In genomic region chr15:78402056-78402610, GRCh38 we compare ENCODE assay signal across 21 cellular contexts.
"Had no signal": no experiment of that assay in that cellular context is flagged by ENCODE, and none has a peak within 500 bp of the region (broad histone marks: within the 10 kb centered on the region; RNA-seq: fewer than 3 reads in every experiment).

No MANE protein-coding gene starts in this region.

- H3K4me1 Mint-ChIP-seq: activated B cell treated with CpG ODN at 0.5 μM for 24 hours; activated CD4-positive, alpha-beta memory T cell treated with anti-CD3 and anti-CD28 coated beads, Interleukin-2, amount 10 ng/mL, durations not matched to agents 7 days and 5 days; activated naive CD8-positive, alpha-beta T cell treated with anti-CD3 and anti-CD28 coated beads, Interleukin-2, amount 10 ng/mL, durations not matched to agents 7 days and 5 days had no signal

- H3K27ac Mint-ChIP-seq: activated B cell treated with CpG ODN at 0.5 μM for 24 hours; activated CD4-positive, alpha-beta memory T cell treated with anti-CD3 and anti-CD28 coated beads, Interleukin-2, amount 10 ng/mL, durations not matched to agents 7 days and 5 days; activated naive CD8-positive, alpha-beta T cell treated with anti-CD3 and anti-CD28 coated beads, Interleukin-2, amount 10 ng/mL, durations not matched to agents 7 days and 5 days; activated T-helper 2 cell treated with anti-CD3 and anti-CD28 coated beads, Interferon-gamma antibody, Interleukin-2, Interleukin-4, amounts not matched to agents 10 μg/mL and 5 μg/mL and 100 μg/mL, durations not matched to agents 14 hours and 24 hours and 36 hours; mesothelial cell of epicardium; nephron progenitor cell; stimulated activated naive CD8-positive, alpha-beta T cell treated with anti-CD3 and anti-CD28 coated beads, Interleukin-15, Interleukin-2, amounts not matched to agents 100 ng/mL and 50 ng/mL, for 24 hours had no signal

- ATAC-seq: foreskin keratinocyte, left cardiac atrium, lower lobe of right lung had no signal

- H3K4me3 ChIP-seq: dorsolateral prefrontal cortex, lower lobe of right lung, skin epidermis, testis, upper lobe of left lung had no signal

- H3K36me3 ChIP-seq: lower lobe of right lung, upper lobe of left lung had no signal

- H3K27me3 Mint-ChIP-seq: stimulated activated naive CD8-positive, alpha-beta T cell treated with anti-CD3 and anti-CD28 coated beads, Interleukin-15, Interleukin-2, amounts not matched to agents 100 ng/mL and 50 ng/mL, for 24 hours had no signal

- H3K4me3 Mint-ChIP-seq: activated B cell treated with CpG ODN at 0.5 μM for 24 hours; activated CD4-positive, alpha-beta memory T cell treated with anti-CD3 and anti-CD28 coated beads, Interleukin-2, amount 10 ng/mL, durations not matched to agents 7 days and 5 days; activated naive CD8-positive, alpha-beta T cell treated with anti-CD3 and anti-CD28 coated beads, Interleukin-2, amount 10 ng/mL, durations not matched to agents 7 days and 5 days; mesothelial cell of epicardium; nephron progenitor cell; stimulated activated naive CD8-positive, alpha-beta T cell treated with anti-CD3 and anti-CD28 coated beads, Interleukin-15, Interleukin-2, amounts not matched to agents 100 ng/mL and 50 ng/mL, for 24 hours had no signal

- H3K27me3 ChIP-seq: foreskin keratinocyte, testis, upper lobe of left lung had no signal

- FAIRE-seq: islet of Langerhans had no signal

- H3K9me3 Mint-ChIP-seq: activated B cell treated with CpG ODN at 0.5 μM for 24 hours; activated CD4-positive, alpha-beta memory T cell treated with anti-CD3 and anti-CD28 coated beads, Interleukin-2, amount 10 ng/mL, durations not matched to agents 7 days and 5 days; activated naive CD8-positive, alpha-beta T cell treated with anti-CD3 and anti-CD28 coated beads, Interleukin-2, amount 10 ng/mL, durations not matched to agents 7 days and 5 days; activated T-helper 2 cell treated with anti-CD3 and anti-CD28 coated beads, Interferon-gamma antibody, Interleukin-2, Interleukin-4, amounts not matched to agents 10 μg/mL and 5 μg/mL and 100 μg/mL, durations not matched to agents 14 hours and 24 hours and 36 hours; mesothelial cell of epicardium; nephron progenitor cell; stimulated activated naive CD8-positive, alpha-beta T cell treated with anti-CD3 and anti-CD28 coated beads, Interleukin-15, Interleukin-2, amounts not matched to agents 100 ng/mL and 50 ng/mL, for 24 hours had no signal

- DNase-seq: activated B cell treated with CpG ODN at 0.5 μM for 24 hours; activated CD4-positive, alpha-beta memory T cell treated with anti-CD3 and anti-CD28 coated beads, Interleukin-2, amount 10 ng/mL, durations not matched to agents 7 days and 5 days; activated CD4-positive, alpha-beta T cell treated with anti-CD3 and anti-CD28 coated beads for 4 hours; activated naive CD4-positive, alpha-beta T cell treated with Interleukin-2 at 50 U/mL for 16 hours; activated naive CD8-positive, alpha-beta T cell treated with anti-CD3 and anti-CD28 coated beads, Interleukin-2, amount 10 ng/mL, durations not matched to agents 7 days and 5 days; activated T-cell treated with anti-CD3 and anti-CD28 coated beads, Interleukin-2, amount 50 U/mL, for 1 hour; amygdala; dorsolateral prefrontal cortex; foreskin keratinocyte; glutamatergic neuron; hippocampal formation; left cardiac atrium; lower lobe of right lung; nephron progenitor cell; testis; upper lobe of left lung had no signal

- H3K36me3 Mint-ChIP-seq: activated naive CD8-positive, alpha-beta T cell treated with anti-CD3 and anti-CD28 coated beads, Interleukin-2, amount 10 ng/mL, durations not matched to agents 7 days and 5 days; mesothelial cell of epicardium had no signal
